1 cellular context compared by ENCODE assay signal in the genomic region with DNA sequence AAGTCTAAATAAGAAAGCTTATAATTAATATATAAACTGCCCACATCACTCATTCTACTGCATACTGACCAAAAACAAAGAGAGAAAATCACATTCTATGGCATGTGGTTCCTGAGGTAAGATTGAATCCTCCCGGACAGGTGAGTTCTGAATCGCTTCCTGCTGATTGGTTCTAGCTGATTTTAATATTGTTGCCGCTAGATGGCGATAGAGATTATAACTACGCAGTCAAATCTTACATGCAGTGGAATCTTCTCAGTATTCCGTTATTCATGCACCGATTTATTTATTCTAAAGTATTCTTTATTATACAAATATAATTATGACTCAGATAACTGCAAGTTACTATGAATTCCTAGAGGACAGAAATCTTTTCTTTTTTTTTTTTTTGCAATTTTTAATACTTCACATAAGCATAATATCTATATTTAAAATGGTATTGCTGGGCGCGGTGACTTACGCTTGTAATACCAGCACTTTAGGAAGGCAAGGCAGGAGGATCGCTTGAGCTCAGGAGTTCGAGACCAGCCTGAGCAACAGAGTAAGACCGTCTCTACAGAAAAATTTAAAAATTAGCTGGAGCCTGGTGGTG.
TF ChIP-seq lines count a peak whose summit lies in the region.

No MANE protein-coding gene starts in this region.

TF ChIP-seq in A549, 52 proteins besides CTCF, POLR2A, EP300 and RAD21 (continued from another document):
- no peak for TF ChIP-seq FOSL2 (IDR thresholded peaks at IDR 0.05)
- TF ChIP-seq FOSL2 (CRISPR knock-in tag; IDR thresholded peaks at IDR 0.05) = no peak
